8 cellular contexts compared by ENCODE assay signal in the genomic region with DNA sequence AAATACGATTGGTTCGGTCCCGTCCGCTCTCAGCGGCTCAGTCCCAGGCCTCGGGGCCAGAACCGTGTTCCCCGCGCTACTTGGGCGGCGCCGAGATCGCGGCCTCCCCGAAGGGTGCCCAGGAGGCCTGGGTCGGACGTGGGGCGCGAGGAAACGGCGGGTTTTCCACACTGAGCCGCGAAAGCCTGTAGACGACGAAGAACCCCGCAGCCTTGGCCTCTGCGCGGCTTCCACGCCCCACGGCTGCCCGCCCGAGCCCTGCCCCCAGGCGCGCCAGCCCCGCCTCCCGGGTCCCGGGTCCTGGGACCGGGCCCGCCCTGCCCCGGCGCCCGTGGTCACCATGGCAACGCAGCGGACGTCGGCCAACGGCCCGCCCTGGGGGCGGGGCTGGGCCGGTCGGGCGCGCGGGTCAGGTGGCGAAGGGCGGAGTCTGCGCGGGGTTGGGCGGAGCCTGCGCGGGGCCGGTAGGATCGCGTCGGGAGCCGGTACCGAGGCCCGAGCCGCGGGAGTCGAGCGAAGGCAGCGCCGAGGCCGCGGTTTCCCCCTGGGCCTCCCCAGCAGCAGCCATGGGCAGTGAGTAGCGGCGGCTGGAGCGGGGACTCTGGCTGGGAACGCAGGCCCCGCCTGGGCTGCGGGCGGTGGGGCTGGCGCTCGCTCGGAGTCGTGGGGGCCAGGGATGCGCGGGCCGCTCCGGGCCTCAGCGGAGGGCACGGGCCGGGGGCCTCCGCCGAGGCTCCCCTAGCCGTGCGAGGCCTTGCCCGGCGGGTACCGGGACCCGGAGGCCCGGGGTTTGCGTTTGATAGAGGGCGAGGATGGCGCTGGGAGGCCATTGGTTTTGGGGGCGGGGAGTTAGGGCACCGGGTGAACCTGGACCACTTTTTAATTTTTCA. TPM values are rescaled to one million over a fixed set of nuclear protein-coding genes. Genes with fewer than 3 reads are reported as not detected.
DNase-seq lines count a peak whose midpoint lies in the region; ATAC-seq lines count a peak whose summit lies in the region.

A gene (plus strand): TSS at position 456 of the 890 bp plus-strand sequence. CDS start 111 bp downstream, at position 567.

- ATAC-seq in GM19467 (IDR thresholded peaks at IDR 0.05; ENCODE audit: unreplicated experiment) = peak; percentile 86
- ATAC-seq in effector memory CD8-positive, alpha-beta T cell (replicated peaks) = peak; percentile 89

- peak; percentile 64 for DNase-seq in CMK (ENCODE audit: low read depth)
- DNase-seq in HPDE6-E6E7 (ENCODE audit: extremely low spot score) = peak; percentile 77
- DNase-seq in NK-92 treated with Interleukin-12 subunit alpha and Interleukin-12 subunit beta, amount 100 ng/mL, for 24 hours (lab: John Stamatoyannopoulos, UW) = peak; percentile 60
- DNase-seq in activated CD8-positive, alpha-beta memory T cell treated with anti-CD3 and anti-CD28 coated beads for 4 hours (ENCODE audit: low read depth in 2 of 2) = peak; percentile 92 to 95
- DNase-seq in effector memory CD8-positive, alpha-beta T cell = peak; percentile 96 to 99 (median 99)
- peak; percentile 100 for DNase-seq in mesenteric fat pad (ENCODE audit: low spot score)
- peak; percentile 93 for DNase-seq in stimulated activated CD8-positive, alpha-beta memory T cell treated with anti-CD3 and anti-CD28 coated beads, Interleukin-15, amount 100 ng/mL, for 1 hour (ENCODE audit: low read depth)

- H3K27ac Mint-ChIP-seq in effector memory CD8-positive, alpha-beta T cell = peak within 1 kb of the TSS; percentile 55 to 85

- no peaks in the 10 kb centered on the region for H3K9me3 Mint-ChIP-seq in effector memory CD8-positive, alpha-beta T cell

- peak within 1 kb of the TSS; percentile 86 to 88 for H3K4me3 Mint-ChIP-seq in effector memory CD8-positive, alpha-beta T cell

- peaks cover 11 to 16% of the 10 kb centered on the region in 2 donors for H3K4me1 Mint-ChIP-seq in effector memory CD8-positive, alpha-beta T cell (ENCODE audit: low read depth in 2 of 2)

- H3K27me3 Mint-ChIP-seq in effector memory CD8-positive, alpha-beta T cell = no peaks in the 10 kb centered on the region

- peaks cover 20% of the 10 kb centered on the region for H3K36me3 Mint-ChIP-seq in effector memory CD8-positive, alpha-beta T cell (ENCODE audit: insufficient read depth)

RNA-seq across cellular contexts. Expression of the gene that starts here (rescaled TPM):
- total RNA-seq in mesenteric fat pad = 3.2 TPM

Comparison
In these comparisons a context has a peak if more than half of its experiments do, and no peak if none do; other contexts are left out.
1. Peak in every context shown above with its lines: DNase-seq and ATAC-seq.